9 cellular contexts compared by ENCODE assay signal in the genomic region with DNA sequence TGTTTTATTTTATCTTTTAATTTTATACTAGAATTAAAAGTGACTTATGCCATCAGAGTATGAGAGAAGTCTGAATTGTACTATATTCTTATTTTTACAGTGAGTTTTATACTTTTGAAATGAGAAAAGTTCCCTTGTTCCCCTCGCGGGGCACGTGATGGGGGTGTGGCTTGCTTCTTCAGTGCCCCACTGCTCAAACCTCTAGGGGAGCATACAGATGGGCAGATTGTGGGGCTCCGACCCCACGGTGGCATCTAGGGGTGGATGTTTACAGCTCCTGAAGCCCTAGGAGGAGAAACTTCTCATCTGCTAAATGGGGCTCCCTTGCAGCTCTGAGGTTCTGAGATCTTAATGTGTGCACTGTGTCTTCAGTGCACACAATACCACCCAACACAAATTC. TPM values are rescaled to one million over a fixed set of nuclear protein-coding genes. Genes with fewer than 3 reads are reported as not detected.
"Had no signal": no experiment of that assay in that cellular context is flagged by ENCODE, and none has a peak within 500 bp of the region (broad histone marks: within the 10 kb centered on the region; RNA-seq: fewer than 3 reads in every experiment).

No MANE protein-coding gene starts in this region.

- ATAC-seq: GM23338, HCT116, HepG2 had no signal

- DNase-seq: H9, HFFc6 had no signal

- H3K4me3 Mint-ChIP-seq: GM23338, H9, HFFc6, IgD-negative memory B cell had no signal

- H3K27ac ChIP-seq: HL-60 had no signal

- H3K4me3 ChIP-seq: GM23338 had no signal

- H3K27ac Mint-ChIP-seq: GM23338, HFFc6, IgD-negative memory B cell had no signal

- H3K36me3 Mint-ChIP-seq: IgD-negative memory B cell had no signal

- H3K9me3 Mint-ChIP-seq: GM23338, H9 had no signal

- H3K4me1 Mint-ChIP-seq: GM23338, H9 had no signal

RNA-seq across cellular contexts. Expression of a gene that starts 11.9 kb away (rescaled TPM):
- total RNA-seq: GM23338, H1, H9, HepG2, HFFc6, HT1080 had no signal
- polyA plus RNA-seq: GM23338, H1, HepG2, IgD-negative memory B cell had no signal

RNA-seq across cellular contexts. Expression of a gene that starts 42.7 kb away (rescaled TPM):
- total RNA-seq: GM23338, H1, H9, HepG2, HFFc6, HT1080 had no signal
- polyA plus RNA-seq: GM23338, H1, IgD-negative memory B cell had no signal

RNA-seq across cellular contexts. Expression of a gene that starts 42.8 kb away (rescaled TPM):
- total RNA-seq: GM23338, H1, H9, HepG2, HFFc6, HT1080 had no signal
- polyA plus RNA-seq: GM23338, H1, HepG2, IgD-negative memory B cell had no signal

RNA-seq across cellular contexts. Expression of a gene that starts 59.8 kb away (rescaled TPM):
- total RNA-seq: GM23338, H1, H9, HFFc6, HT1080 had no signal
- polyA plus RNA-seq: GM23338, IgD-negative memory B cell had no signal
